Comparison of ENCODE assay signal across 8 cellular contexts in the genomic region with DNA sequence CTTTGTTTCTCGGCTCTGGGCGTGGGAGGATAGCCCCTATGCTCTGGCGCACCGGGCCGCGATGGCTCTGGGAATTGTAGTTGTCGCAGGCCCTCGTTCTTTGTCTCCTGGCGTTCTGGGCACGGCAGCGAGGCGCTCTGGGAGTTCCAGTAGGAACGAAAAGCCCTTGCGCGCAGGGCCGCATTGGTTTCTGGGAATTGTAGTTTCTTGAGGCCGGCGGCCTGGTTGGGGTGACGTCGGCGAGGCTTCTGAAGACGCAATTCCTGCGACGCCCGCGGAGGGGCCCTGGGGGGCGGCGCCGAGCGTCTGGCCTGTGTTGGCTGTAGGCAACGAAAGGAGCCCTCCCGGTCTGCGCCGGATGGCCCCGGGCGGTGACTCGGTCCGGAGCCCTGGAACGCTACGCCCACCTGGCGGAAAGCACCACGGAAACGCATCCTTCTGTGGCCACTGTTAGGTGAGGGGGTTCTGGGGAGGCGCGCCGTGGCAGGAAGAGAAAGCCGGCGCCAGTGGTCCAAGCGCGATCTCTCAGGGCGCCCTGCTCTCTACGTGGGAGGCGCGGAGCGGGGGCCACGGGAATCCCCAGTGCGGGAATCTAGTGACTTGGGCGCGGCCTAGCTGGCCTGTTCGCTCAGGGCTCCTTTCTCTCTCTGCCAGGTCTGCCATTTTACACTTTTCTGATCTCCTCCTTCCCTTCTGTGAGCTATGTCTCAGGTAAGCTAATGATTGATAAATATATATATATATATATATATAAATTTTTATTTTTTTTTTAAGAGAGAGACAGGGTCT. TPM values are rescaled to one million over a fixed set of nuclear protein-coding genes. Genes with fewer than 3 reads are reported as not detected.
DNase-seq lines count a peak whose midpoint lies in the region; TF ChIP-seq lines count a peak whose summit lies in the region.

A gene (plus strand): TSS at position 305 of the 789 bp plus-strand sequence. CDS start 398 bp downstream, at position 703.

- no peaks in the 10 kb centered on the region for H3K79me2 ChIP-seq in SU-DHL-6 (ENCODE audit: insufficient read depth, low read length)

- TF ChIP-seq CTCF in GM12864 (IDR thresholded peaks at IDR 0.05; ENCODE audit: low read depth, low read length, missing control alignments): peak; percentile 25
- peak; percentile 67 for TF ChIP-seq CTCF in HFFc6 (IDR thresholded peaks at IDR 0.05)
- no peak for TF ChIP-seq CTCF in SU-DHL-6 (IDR thresholded peaks at IDR 0.05; ENCODE audit: insufficient read depth, low read length, poor library complexity, severe bottlenecking)
- peak; percentile 53 for TF ChIP-seq CTCF in left ventricle myocardium inferior (IDR thresholded peaks at IDR 0.05; ENCODE audit: borderline replicate concordance)
- peak; percentile 37 for TF ChIP-seq CTCF in progenitor cell of endocrine pancreas (IDR thresholded peaks at IDR 0.05; ENCODE audit: unreplicated experiment)

- peaks cover 53% of the 10 kb centered on the region; the same call in 1 of the 2 replicates for H3K9me3 ChIP-seq in SU-DHL-6 (ENCODE audit: insufficient read depth, low read length)
- H3K9me3 ChIP-seq in left ventricle myocardium inferior (replicated peaks): peaks cover 83% of the 10 kb centered on the region

- no peaks in the 10 kb centered on the region for H3K9me2 ChIP-seq in SU-DHL-6 (replicated peaks; ENCODE audit: insufficient read depth, low read length)

- no peak within 1 kb of the TSS for H3K4me3 Mint-ChIP-seq in HFFc6
- H3K4me3 Mint-ChIP-seq in progenitor cell of endocrine pancreas (ENCODE audit: low read depth): no peak within 1 kb of the TSS

- under 1% methylated on average over 60 of the region's 60 CpGs for WGBS in urinary bladder

- DNase-seq in GM12864 (ENCODE audit: low read depth) (peak; percentile 91), HFFc6 (peak; percentile 92), NCI-H1092 (lab: John Stamatoyannopoulos, UW) (peak; percentile 98), amniotic stem cell (lab: John Stamatoyannopoulos, UW) (peak; percentile 76), left ventricle myocardium inferior (peak; percentile 96), progenitor cell of endocrine pancreas (ENCODE audit: low spot score, unreplicated experiment) (peak; percentile 94)

- H3K27ac Mint-ChIP-seq in HFFc6 (no peak within 1 kb of the TSS), progenitor cell of endocrine pancreas (no peak within 1 kb of the TSS)

- peak within 1 kb of the TSS; percentile 59 for H3K9ac ChIP-seq in SU-DHL-6 (ENCODE audit: low read length)

- peak within 1 kb of the TSS; percentile 83 for H2AFZ ChIP-seq in SU-DHL-6 (ENCODE audit: low read depth, low read length, severe bottlenecking)

- peaks cover 34% of the 10 kb centered on the region for H3K9me3 Mint-ChIP-seq in HFFc6
- peaks cover 41% of the 10 kb centered on the region for H3K9me3 Mint-ChIP-seq in progenitor cell of endocrine pancreas (ENCODE audit: low read depth)

- peak within 1 kb of the TSS; percentile 89 for H3K27ac ChIP-seq in SU-DHL-6 (ENCODE audit: low read depth, low read length)
- peak within 1 kb of the TSS; percentile 95 for H3K27ac ChIP-seq in left ventricle myocardium inferior (replicated peaks)
- H3K27ac ChIP-seq in urinary bladder (ENCODE audit: low read depth): peak within 1 kb of the TSS; percentile 99

- H3K27me3 ChIP-seq in SU-DHL-6 (ENCODE audit: low read length): no peaks in the 10 kb centered on the region
- H3K27me3 ChIP-seq in left ventricle myocardium inferior (ENCODE audit: low read depth): no peaks in the 10 kb centered on the region

- peaks cover 28% of the 10 kb centered on the region for H3K4me1 ChIP-seq in left ventricle myocardium inferior
- no peaks in the 10 kb centered on the region for H3K4me1 ChIP-seq in urinary bladder (ENCODE audit: insufficient read depth)

- peak within 1 kb of the TSS; percentile 91 for H3K4me3 ChIP-seq in GM12864 (ENCODE audit: low read depth, low read length)
- H3K4me3 ChIP-seq in SU-DHL-6 (ENCODE audit: insufficient read depth, low read length, poor library complexity, severe bottlenecking): peak within 1 kb of the TSS; percentile 62
- H3K4me3 ChIP-seq in left ventricle myocardium inferior: peak within 1 kb of the TSS; percentile 76
- peak within 1 kb of the TSS; percentile 81 for H3K4me3 ChIP-seq in urinary bladder (ENCODE audit: low read depth, low read length)

- H3K27me3 Mint-ChIP-seq in HFFc6 (ENCODE audit: insufficient read depth) (no peaks in the 10 kb centered on the region), progenitor cell of endocrine pancreas (no peaks in the 10 kb centered on the region)

- no peaks in the 10 kb centered on the region for H4K20me1 ChIP-seq in SU-DHL-6 (ENCODE audit: low read depth, low read length)

- H3K4me2 ChIP-seq in SU-DHL-6 (ENCODE audit: low read depth, low read length, poor library complexity, severe bottlenecking): peak within 1 kb of the TSS; percentile 63

- intact Hi-C loops in left ventricle myocardium inferior (cut with micrococcal nuclease): loop anchor here (2.0 kb wide), 1 partner anchor 50 kb away; a partner anchor contains a TSS

- H3K4me1 Mint-ChIP-seq in HFFc6 (ENCODE audit: low read depth) (no peaks in the 10 kb centered on the region), progenitor cell of endocrine pancreas (ENCODE audit: low read depth) (no peaks in the 10 kb centered on the region)

- H3K36me3 Mint-ChIP-seq in HFFc6 (ENCODE audit: low read depth) (peaks cover 63% of the 10 kb centered on the region), progenitor cell of endocrine pancreas (ENCODE audit: insufficient read depth) (peaks cover 51% of the 10 kb centered on the region)

- H3K36me3 ChIP-seq in SU-DHL-6 (ENCODE audit: low read length) (peaks cover 37% of the 10 kb centered on the region), left ventricle myocardium inferior (peaks cover 47% of the 10 kb centered on the region), urinary bladder (ENCODE audit: insufficient read depth) (peaks cover 17% of the 10 kb centered on the region)

- peaks cover 8% of the 10 kb centered on the region for H3F3A ChIP-seq in SU-DHL-6 (ENCODE audit: insufficient read depth)

RNA-seq across cellular contexts. Expression of the gene that starts here (rescaled TPM):
- total RNA-seq in HFFc6 (2021; fragmentation: NEBNext Ultra II Directional; extraction: Animal tissue kit (Norgen Biotek cat#: 25700)): 1 to 10 TPM; 7.7 to 9.5 (median 7.9) TPM
- total RNA-seq in left ventricle myocardium inferior (6.7 TPM), progenitor cell of endocrine pancreas (28.5 and 30.2 TPM in 2 replicates), urinary bladder (49.9 TPM)
- polyA plus RNA-seq in urinary bladder: 17.0 TPM

Comparison
In these comparisons a context has a peak if more than half of its experiments do, and no peak if none do; other contexts are left out.
1. Peak in every context shown above with its lines: DNase-seq, H3K4me3 ChIP-seq and H3K27ac ChIP-seq.